ENCODE assay signal across 1 cellular context in the genomic region with DNA sequence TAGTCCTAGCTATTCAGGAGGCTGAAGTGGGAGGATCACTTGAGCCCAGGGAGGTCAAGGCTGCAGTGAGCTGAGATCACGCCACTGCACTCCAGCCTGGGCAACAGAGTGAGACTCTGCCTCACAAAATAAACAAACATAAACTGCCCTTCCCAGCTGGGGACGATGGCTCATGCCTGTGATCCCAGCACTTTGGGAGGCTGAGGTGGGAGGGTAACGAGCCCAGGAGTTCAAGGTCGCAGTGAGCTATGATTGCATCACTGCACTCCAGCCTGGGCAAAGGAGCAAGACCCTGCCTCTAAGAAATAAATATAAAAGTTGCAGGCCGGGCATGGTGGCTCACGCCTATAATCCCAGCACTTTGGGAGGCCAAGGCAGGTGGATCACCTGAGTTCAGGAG.
TF ChIP-seq lines count a peak whose summit lies in the region.
"Not testable (repeated sequence)": the region's sequence is repeated elsewhere in the genome, so short reads cannot be mapped to it uniquely, and the experiment has no call there.

No MANE protein-coding gene starts in this region.

TF ChIP-seq in HepG2, 621 proteins besides CTCF, POLR2A, EP300 and RAD21 (continued from another document):
- TF ChIP-seq, protein P1, sequence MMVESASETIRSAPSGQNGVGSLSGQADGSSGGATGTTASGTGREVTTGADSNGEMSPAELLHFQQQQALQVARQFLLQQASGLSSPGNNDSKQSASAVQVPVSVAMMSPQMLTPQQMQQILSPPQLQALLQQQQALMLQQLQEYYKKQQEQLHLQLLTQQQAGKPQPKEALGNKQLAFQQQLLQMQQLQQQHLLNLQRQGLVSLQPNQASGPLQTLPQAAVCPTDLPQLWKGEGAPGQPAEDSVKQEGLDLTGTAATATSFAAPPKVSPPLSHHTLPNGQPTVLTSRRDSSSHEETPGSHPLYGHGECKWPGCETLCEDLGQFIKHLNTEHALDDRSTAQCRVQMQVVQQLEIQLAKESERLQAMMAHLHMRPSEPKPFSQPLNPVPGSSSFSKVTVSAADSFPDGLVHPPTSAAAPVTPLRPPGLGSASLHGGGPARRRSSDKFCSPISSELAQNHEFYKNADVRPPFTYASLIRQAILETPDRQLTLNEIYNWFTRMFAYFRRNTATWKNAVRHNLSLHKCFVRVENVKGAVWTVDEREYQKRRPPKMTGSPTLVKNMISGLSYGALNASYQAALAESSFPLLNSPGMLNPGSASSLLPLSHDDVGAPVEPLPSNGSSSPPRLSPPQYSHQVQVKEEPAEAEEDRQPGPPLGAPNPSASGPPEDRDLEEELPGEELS (CRISPR knock-in tag; IDR thresholded peaks at IDR 0.05): peak; percentile 87
- TF ChIP-seq SPEN (CRISPR knock-in tag; IDR thresholded peaks at IDR 0.05; ENCODE audit: low read depth): peak; percentile 55; the same call in 1 of the 2 replicates
- TF ChIP-seq SAP130 (CRISPR knock-in tag; IDR thresholded peaks at IDR 0.05; ENCODE audit: low read depth): peak; percentile 70
- TF ChIP-seq, protein P2, sequence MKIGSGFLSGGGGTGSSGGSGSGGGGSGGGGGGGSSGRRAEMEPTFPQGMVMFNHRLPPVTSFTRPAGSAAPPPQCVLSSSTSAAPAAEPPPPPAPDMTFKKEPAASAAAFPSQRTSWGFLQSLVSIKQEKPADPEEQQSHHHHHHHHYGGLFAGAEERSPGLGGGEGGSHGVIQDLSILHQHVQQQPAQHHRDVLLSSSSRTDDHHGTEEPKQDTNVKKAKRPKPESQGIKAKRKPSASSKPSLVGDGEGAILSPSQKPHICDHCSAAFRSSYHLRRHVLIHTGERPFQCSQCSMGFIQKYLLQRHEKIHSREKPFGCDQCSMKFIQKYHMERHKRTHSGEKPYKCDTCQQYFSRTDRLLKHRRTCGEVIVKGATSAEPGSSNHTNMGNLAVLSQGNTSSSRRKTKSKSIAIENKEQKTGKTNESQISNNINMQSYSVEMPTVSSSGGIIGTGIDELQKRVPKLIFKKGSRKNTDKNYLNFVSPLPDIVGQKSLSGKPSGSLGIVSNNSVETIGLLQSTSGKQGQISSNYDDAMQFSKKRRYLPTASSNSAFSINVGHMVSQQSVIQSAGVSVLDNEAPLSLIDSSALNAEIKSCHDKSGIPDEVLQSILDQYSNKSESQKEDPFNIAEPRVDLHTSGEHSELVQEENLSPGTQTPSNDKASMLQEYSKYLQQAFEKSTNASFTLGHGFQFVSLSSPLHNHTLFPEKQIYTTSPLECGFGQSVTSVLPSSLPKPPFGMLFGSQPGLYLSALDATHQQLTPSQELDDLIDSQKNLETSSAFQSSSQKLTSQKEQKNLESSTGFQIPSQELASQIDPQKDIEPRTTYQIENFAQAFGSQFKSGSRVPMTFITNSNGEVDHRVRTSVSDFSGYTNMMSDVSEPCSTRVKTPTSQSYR (CRISPR knock-in tag; IDR thresholded peaks at IDR 0.05; ENCODE audit: borderline replicate concordance): peak; percentile 67; the same call in 1 of the 2 replicates
- TF ChIP-seq, protein P3, sequence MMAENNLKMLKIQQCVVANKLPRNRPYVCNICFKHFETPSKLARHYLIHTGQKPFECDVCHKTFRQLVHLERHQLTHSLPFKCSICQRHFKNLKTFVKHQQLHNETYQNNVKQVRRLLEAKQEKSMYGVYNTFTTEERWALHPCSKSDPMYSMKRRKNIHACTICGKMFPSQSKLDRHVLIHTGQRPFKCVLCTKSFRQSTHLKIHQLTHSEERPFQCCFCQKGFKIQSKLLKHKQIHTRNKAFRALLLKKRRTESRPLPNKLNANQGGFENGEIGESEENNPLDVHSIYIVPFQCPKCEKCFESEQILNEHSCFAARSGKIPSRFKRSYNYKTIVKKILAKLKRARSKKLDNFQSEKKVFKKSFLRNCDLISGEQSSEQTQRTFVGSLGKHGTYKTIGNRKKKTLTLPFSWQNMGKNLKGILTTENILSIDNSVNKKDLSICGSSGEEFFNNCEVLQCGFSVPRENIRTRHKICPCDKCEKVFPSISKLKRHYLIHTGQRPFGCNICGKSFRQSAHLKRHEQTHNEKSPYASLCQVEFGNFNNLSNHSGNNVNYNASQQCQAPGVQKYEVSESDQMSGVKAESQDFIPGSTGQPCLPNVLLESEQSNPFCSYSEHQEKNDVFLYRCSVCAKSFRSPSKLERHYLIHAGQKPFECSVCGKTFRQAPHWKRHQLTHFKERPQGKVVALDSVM (CRISPR knock-in tag; IDR thresholded peaks at IDR 0.05): peak; percentile 100
- TF ChIP-seq ZNF720 (CRISPR knock-in tag; IDR thresholded peaks at IDR 0.05): 0 out of 2 replicates have a peak, but pooled peaks have one; percentile 31
- TF ChIP-seq, protein P4, sequence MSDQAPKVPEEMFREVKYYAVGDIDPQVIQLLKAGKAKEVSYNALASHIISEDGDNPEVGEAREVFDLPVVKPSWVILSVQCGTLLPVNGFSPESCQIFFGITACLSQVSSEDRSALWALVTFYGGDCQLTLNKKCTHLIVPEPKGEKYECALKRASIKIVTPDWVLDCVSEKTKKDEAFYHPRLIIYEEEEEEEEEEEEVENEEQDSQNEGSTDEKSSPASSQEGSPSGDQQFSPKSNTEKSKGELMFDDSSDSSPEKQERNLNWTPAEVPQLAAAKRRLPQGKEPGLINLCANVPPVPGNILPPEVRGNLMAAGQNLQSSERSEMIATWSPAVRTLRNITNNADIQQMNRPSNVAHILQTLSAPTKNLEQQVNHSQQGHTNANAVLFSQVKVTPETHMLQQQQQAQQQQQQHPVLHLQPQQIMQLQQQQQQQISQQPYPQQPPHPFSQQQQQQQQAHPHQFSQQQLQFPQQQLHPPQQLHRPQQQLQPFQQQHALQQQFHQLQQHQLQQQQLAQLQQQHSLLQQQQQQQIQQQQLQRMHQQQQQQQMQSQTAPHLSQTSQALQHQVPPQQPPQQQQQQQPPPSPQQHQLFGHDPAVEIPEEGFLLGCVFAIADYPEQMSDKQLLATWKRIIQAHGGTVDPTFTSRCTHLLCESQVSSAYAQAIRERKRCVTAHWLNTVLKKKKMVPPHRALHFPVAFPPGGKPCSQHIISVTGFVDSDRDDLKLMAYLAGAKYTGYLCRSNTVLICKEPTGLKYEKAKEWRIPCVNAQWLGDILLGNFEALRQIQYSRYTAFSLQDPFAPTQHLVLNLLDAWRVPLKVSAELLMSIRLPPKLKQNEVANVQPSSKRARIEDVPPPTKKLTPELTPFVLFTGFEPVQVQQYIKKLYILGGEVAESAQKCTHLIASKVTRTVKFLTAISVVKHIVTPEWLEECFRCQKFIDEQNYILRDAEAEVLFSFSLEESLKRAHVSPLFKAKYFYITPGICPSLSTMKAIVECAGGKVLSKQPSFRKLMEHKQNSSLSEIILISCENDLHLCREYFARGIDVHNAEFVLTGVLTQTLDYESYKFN (CRISPR knock-in tag; conservative IDR thresholded peaks at IDR 0.05): peak; percentile 74
- TF ChIP-seq CBX5 (CRISPR knock-in tag; IDR thresholded peaks at IDR 0.05; ENCODE audit: borderline replicate concordance): peak; percentile 77; the same call in 1 of the 2 replicates
- peak; percentile 36; the same call in 1 of the 2 replicates for TF ChIP-seq ETV5 (CRISPR knock-in tag; IDR thresholded peaks at IDR 0.05; ENCODE audit: borderline replicate concordance)
- TF ChIP-seq, protein P5, sequence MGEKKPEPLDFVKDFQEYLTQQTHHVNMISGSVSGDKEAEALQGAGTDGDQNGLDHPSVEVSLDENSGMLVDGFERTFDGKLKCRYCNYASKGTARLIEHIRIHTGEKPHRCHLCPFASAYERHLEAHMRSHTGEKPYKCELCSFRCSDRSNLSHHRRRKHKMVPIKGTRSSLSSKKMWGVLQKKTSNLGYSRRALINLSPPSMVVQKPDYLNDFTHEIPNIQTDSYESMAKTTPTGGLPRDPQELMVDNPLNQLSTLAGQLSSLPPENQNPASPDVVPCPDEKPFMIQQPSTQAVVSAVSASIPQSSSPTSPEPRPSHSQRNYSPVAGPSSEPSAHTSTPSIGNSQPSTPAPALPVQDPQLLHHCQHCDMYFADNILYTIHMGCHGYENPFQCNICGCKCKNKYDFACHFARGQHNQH (CRISPR knock-in tag; IDR thresholded peaks at IDR 0.05): peak; percentile 82
- TF ChIP-seq NCOA2 (CRISPR knock-in tag; IDR thresholded peaks at IDR 0.05): peak; percentile 63
- TF ChIP-seq CREB1 (IDR thresholded peaks at IDR 0.05): not testable (repeated sequence)
- TF ChIP-seq CREB1 (CRISPR knock-in tag; IDR thresholded peaks at IDR 0.05): 0 out of 2 replicates have a peak, but pooled peaks have one; percentile 44
- TF ChIP-seq, protein P6, sequence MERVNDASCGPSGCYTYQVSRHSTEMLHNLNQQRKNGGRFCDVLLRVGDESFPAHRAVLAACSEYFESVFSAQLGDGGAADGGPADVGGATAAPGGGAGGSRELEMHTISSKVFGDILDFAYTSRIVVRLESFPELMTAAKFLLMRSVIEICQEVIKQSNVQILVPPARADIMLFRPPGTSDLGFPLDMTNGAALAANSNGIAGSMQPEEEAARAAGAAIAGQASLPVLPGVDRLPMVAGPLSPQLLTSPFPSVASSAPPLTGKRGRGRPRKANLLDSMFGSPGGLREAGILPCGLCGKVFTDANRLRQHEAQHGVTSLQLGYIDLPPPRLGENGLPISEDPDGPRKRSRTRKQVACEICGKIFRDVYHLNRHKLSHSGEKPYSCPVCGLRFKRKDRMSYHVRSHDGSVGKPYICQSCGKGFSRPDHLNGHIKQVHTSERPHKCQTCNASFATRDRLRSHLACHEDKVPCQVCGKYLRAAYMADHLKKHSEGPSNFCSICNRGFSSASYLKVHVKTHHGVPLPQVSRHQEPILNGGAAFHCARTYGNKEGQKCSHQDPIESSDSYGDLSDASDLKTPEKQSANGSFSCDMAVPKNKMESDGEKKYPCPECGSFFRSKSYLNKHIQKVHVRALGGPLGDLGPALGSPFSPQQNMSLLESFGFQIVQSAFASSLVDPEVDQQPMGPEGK (CRISPR knock-in tag; IDR thresholded peaks at IDR 0.05): peak; percentile 55
- TF ChIP-seq ZNF788 (CRISPR knock-in tag; IDR thresholded peaks at IDR 0.05; ENCODE audit: borderline replicate concordance): peak; percentile 58; the same call in 1 of the 2 replicates
- peak; percentile 49; the same call in 1 of the 2 replicates for TF ChIP-seq GATAD1 (CRISPR knock-in tag; IDR thresholded peaks at IDR 0.05)
- TF ChIP-seq, protein P7, sequence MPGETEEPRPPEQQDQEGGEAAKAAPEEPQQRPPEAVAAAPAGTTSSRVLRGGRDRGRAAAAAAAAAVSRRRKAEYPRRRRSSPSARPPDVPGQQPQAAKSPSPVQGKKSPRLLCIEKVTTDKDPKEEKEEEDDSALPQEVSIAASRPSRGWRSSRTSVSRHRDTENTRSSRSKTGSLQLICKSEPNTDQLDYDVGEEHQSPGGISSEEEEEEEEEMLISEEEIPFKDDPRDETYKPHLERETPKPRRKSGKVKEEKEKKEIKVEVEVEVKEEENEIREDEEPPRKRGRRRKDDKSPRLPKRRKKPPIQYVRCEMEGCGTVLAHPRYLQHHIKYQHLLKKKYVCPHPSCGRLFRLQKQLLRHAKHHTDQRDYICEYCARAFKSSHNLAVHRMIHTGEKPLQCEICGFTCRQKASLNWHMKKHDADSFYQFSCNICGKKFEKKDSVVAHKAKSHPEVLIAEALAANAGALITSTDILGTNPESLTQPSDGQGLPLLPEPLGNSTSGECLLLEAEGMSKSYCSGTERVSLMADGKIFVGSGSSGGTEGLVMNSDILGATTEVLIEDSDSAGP (CRISPR knock-in tag; IDR thresholded peaks at IDR 0.05; ENCODE audit: borderline replicate concordance): peak; percentile 29; the same call in 1 of the 2 replicates
- TF ChIP-seq, protein P8, sequence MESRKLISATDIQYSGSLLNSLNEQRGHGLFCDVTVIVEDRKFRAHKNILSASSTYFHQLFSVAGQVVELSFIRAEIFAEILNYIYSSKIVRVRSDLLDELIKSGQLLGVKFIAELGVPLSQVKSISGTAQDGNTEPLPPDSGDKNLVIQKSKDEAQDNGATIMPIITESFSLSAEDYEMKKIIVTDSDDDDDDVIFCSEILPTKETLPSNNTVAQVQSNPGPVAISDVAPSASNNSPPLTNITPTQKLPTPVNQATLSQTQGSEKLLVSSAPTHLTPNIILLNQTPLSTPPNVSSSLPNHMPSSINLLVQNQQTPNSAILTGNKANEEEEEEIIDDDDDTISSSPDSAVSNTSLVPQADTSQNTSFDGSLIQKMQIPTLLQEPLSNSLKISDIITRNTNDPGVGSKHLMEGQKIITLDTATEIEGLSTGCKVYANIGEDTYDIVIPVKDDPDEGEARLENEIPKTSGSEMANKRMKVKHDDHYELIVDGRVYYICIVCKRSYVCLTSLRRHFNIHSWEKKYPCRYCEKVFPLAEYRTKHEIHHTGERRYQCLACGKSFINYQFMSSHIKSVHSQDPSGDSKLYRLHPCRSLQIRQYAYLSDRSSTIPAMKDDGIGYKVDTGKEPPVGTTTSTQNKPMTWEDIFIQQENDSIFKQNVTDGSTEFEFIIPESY (CRISPR knock-in tag; IDR thresholded peaks at IDR 0.05): peak; percentile 76
TF ChIP-seq in HepG2: peak in this region for 147; not testable (repeated sequence) for 474.
